ENCODE assay signal across 21 cellular contexts in the genomic region with DNA sequence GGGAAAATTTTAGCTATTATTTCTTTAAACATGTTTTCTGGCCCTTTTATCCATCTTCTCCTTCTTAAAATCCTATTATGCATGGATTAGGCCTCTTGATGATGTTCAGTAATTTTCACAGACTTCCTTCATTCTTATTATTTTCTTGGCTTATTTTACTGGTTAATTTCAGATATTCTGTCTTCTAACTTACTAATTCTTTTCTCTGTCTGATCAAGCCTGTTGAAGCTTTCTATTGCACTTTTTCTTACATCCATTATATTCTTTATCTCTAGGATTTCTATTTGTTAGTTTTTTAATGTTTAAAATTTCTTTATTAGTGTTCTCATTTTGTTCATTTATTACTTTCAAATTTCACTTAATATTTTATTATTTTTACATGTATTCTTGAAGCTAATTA.
A peak's percentile ranks its signal among the peaks of the same experiment; 100 is the strongest.
DNase-seq lines count a peak whose midpoint lies in the region; ATAC-seq, FAIRE-seq and TF ChIP-seq lines count a peak whose summit lies in the region.
"Had no signal": no experiment of that assay in that cellular context is flagged by ENCODE, and none has a peak within 500 bp of the region (broad histone marks: within the 10 kb centered on the region; RNA-seq: fewer than 3 reads in every experiment).

No MANE protein-coding gene starts in this region.

- no peak overlapping the region for H3K4me3 Mint-ChIP-seq in chondrocyte (ENCODE audit: unreplicated experiment)
- H3K4me3 Mint-ChIP-seq: CD14-positive monocyte; CD4-positive, alpha-beta T cell; CD8-positive, alpha-beta memory T cell had no signal

- peak; percentile 52 for FAIRE-seq in A204.1 (lab: Jason Lieb, UNC)
- peak; percentile 52 for FAIRE-seq in TTC549 (lab: Jason Lieb, UNC)
- peak; percentile 83 for FAIRE-seq in frontal cortex (lab: Jason Lieb, UNC)
- FAIRE-seq: D721Med, GM12892, H54 had no signal

- H3K9me3 Mint-ChIP-seq in chondrocyte (ENCODE audit: low read depth): peaks cover 74% of the 10 kb centered on the region

- peaks cover 4% of the 10 kb centered on the region for H3K36me3 Mint-ChIP-seq in chondrocyte (ENCODE audit: low read depth)
- H3K36me3 Mint-ChIP-seq: CD14-positive monocyte; CD8-positive, alpha-beta memory T cell had no signal

- no peaks in the 10 kb centered on the region for H3K4me1 Mint-ChIP-seq in chondrocyte (ENCODE audit: low read depth)
- H3K4me1 Mint-ChIP-seq: CD14-positive monocyte; CD8-positive, alpha-beta memory T cell had no signal

- no peak for ATAC-seq in HG03520 (IDR thresholded peaks at IDR 0.05; ENCODE audit: unreplicated experiment)

- H3K27ac ChIP-seq in HEK293 (ENCODE audit: extremely low read depth, low read depth, low read length): no peak overlapping the region
- H3K27ac ChIP-seq: BLaER1 treated with 17β-estradiol and CSF1 and Interleukin-3, amounts not matched to agents 10 nM and 100 nM had no signal

- no peak overlapping the region for H3K27ac Mint-ChIP-seq in chondrocyte (ENCODE audit: unreplicated experiment)
- H3K27ac Mint-ChIP-seq: CD14-positive monocyte; CD4-positive, alpha-beta T cell had no signal

- H3K9me3 ChIP-seq in HEK293 (ENCODE audit: control insufficient read depth, insufficient read depth, low read depth, low read length): no peaks in the 10 kb centered on the region
- H3K9me3 ChIP-seq: BE2C, HAP-1 had no signal

- no peak overlapping the region for H3K4me3 ChIP-seq in HEK293 (ENCODE audit: low read depth, low read length)
- H3K4me3 ChIP-seq: BLaER1 treated with 17β-estradiol and CSF1 and Interleukin-3, amounts not matched to agents 10 nM and 100 nM; HAP-1 had no signal

- no peaks in the 10 kb centered on the region for H3K4me1 ChIP-seq in HEK293 (ENCODE audit: control insufficient read depth, insufficient read depth, low read length)
- H3K4me1 ChIP-seq: BE2C; BLaER1 treated with 17β-estradiol and CSF1 and Interleukin-3, amounts not matched to agents 10 nM and 100 nM; HAP-1 had no signal

- TF ChIP-seq CTCF in HEK293 (tag by site-specific recombination; IDR thresholded peaks at IDR 0.05): no peak
- TF ChIP-seq CTCF in chondrocyte (IDR thresholded peaks at IDR 0.05): no peak

- H3K36me3 ChIP-seq in HEK293 (ENCODE audit: control insufficient read depth in 2 of 2, insufficient read depth in 1 of 2, low read length in 2 of 2): no peaks in the 10 kb centered on the region
- H3K36me3 ChIP-seq: BE2C; BLaER1 treated with 17β-estradiol and CSF1 and Interleukin-3, amounts not matched to agents 10 nM and 100 nM; HAP-1 had no signal

- no peaks in the 10 kb centered on the region for H3K27me3 Mint-ChIP-seq in chondrocyte (ENCODE audit: low read depth)
- H3K27me3 Mint-ChIP-seq: CD4-positive, alpha-beta T cell; CD8-positive, alpha-beta memory T cell had no signal

- CTCF ChIA-PET in HEK293 (lab: Yijun Ruan, JAX): no interaction called here

- POLR2A ChIA-PET in HEK293 (lab: Yijun Ruan, JAX): no interaction called here

- DNase-seq in frontal cortex (ENCODE audit: low spot score in 2 of 2) (no peak), chondrocyte (ENCODE audit: low spot score) (no peak), AG08395 (ENCODE audit: low spot score) (no peak)
- DNase-seq: 8988T; AML-193; BE2C; CD4-positive, alpha-beta T cell; CD8-positive, alpha-beta memory T cell; DMS53; DMS79 treated with DMSO at 0.1 percent for 48 hours; GOT3 had no signal

TF ChIP-seq in HEK293, 187 proteins besides CTCF, POLR2A, EP300 and RAD21:
- TF ChIP-seq SETDB1 (IDR thresholded peaks at IDR 0.05; ENCODE audit: insufficient read length, low read length) (peak; percentile 90), ZNF133 (tag by site-specific recombination; IDR thresholded peaks at IDR 0.05) (no peak)
